In genomic region chr6:44045672-44046015, GRCh38 we compare ENCODE assay signal across 2 cellular contexts.
TF ChIP-seq lines count a peak whose summit lies in the region.

No MANE protein-coding gene starts in this region.

TF ChIP-seq in IMR-90, 13 proteins besides CTCF, POLR2A, EP300 and RAD21:
- TF ChIP-seq USF2 (IDR thresholded peaks at IDR 0.05; ENCODE audit: low read depth, low read length) (no peak), RFX5 (IDR thresholded peaks at IDR 0.05; ENCODE audit: low read depth, low read length) (no peak), SMC3 (IDR thresholded peaks at IDR 0.05; ENCODE audit: low read depth, low read length) (no peak), NFE2L2 (IDR thresholded peaks at IDR 0.05; ENCODE audit: low read depth, low read length) (no peak), FOS (IDR thresholded peaks at IDR 0.05; ENCODE audit: low read depth, low read length) (no peak), RCOR1 (IDR thresholded peaks at IDR 0.05; ENCODE audit: insufficient replicate concordance, low read length) (no peak), MAFK (IDR thresholded peaks at IDR 0.05; ENCODE audit: low read depth, low read length) (no peak), ELK1 (IDR thresholded peaks at IDR 0.05; ENCODE audit: borderline replicate concordance, low read depth, low read length) (no peak), CEBPB (IDR thresholded peaks at IDR 0.05; ENCODE audit: low read depth, low read length) (no peak), CHD1 (IDR thresholded peaks at IDR 0.05; ENCODE audit: low read depth, low read length) (no peak), MAZ (IDR thresholded peaks at IDR 0.05; ENCODE audit: borderline replicate concordance, low read depth, low read length) (no peak)

TF ChIP-seq in H1, 55 proteins besides CTCF, POLR2A, EP300 and RAD21:
- TF ChIP-seq POLR2AphosphoS5 (IDR thresholded peaks at IDR 0.05; ENCODE audit: low read depth, low read length) (no peak), CREB1 (IDR thresholded peaks at IDR 0.05) (no peak)
